17 cellular contexts compared by ENCODE assay signal in genomic region chrX:109440475-109440874, GRCh38. TPM values are rescaled to one million over a fixed set of nuclear protein-coding genes. Genes with fewer than 3 reads are reported as not detected.
DNase-seq lines count a peak whose midpoint lies in the region; ATAC-seq and TF ChIP-seq lines count a peak whose summit lies in the region.
"Had no signal": no experiment of that assay in that cellular context is flagged by ENCODE, and none has a peak within 500 bp of the region (broad histone marks: within the 10 kb centered on the region; RNA-seq: fewer than 3 reads in every experiment).

No MANE protein-coding gene starts in this region.

- no peaks in the 10 kb centered on the region for H3K4me1 ChIP-seq in esophagus muscularis mucosa
- H3K4me1 ChIP-seq: Caco-2, transverse colon had no signal

- no peak for TF ChIP-seq EP300 in esophagus muscularis mucosa (IDR thresholded peaks at IDR 0.05)

- CTCF ChIA-PET in activated CD4-positive, alpha-beta T cell treated with anti-CD3 and anti-CD28 coated beads for 36 hours (lab: Charles Lee), result no interaction called here

- H3K36me3 Mint-ChIP-seq in activated CD4-positive, alpha-beta T cell treated with anti-CD3 and anti-CD28 coated beads for 36 hours (ENCODE audit: low read depth), result no peaks in the 10 kb centered on the region
- no peaks in the 10 kb centered on the region for H3K36me3 Mint-ChIP-seq in activated CD4-positive, alpha-beta T cell treated with anti-CD3 and anti-CD28 coated beads, Interleukin-2, amount 10 ng/mL, durations not matched to agents 24 days and 14 days (ENCODE audit: low read depth)
- H3K36me3 Mint-ChIP-seq: activated CD8-positive, alpha-beta memory T cell treated with anti-CD3 and anti-CD28 coated beads, Interleukin-2, amount 10 ng/mL, durations not matched to agents 7 days and 5 days had no signal

- no peak overlapping the region for H3K4me3 Mint-ChIP-seq in activated CD4-positive, alpha-beta T cell treated with anti-CD3 and anti-CD28 coated beads for 36 hours
- no peak overlapping the region for H3K4me3 Mint-ChIP-seq in activated CD4-positive, alpha-beta T cell treated with anti-CD3 and anti-CD28 coated beads, Interleukin-2, amount 10 ng/mL, durations not matched to agents 24 days and 14 days
- H3K4me3 Mint-ChIP-seq: activated CD8-positive, alpha-beta memory T cell treated with anti-CD3 and anti-CD28 coated beads, Interleukin-2, amount 10 ng/mL, durations not matched to agents 7 days and 5 days; T-helper 1 cell treated with Interleukin-12 subunit alpha and Interleukin-12 subunit beta and Interleukin-4 antibody, amounts not matched to agents 30 μg/mL and 1 μg/mL, for 36 hours had no signal

- peaks cover 3% of the 10 kb centered on the region for H3K27me3 Mint-ChIP-seq in activated CD4-positive, alpha-beta T cell treated with anti-CD3 and anti-CD28 coated beads for 36 hours
- no peaks in the 10 kb centered on the region for H3K27me3 Mint-ChIP-seq in activated CD4-positive, alpha-beta T cell treated with anti-CD3 and anti-CD28 coated beads, Interleukin-2, amount 10 ng/mL, durations not matched to agents 24 days and 14 days
- H3K27me3 Mint-ChIP-seq: activated CD8-positive, alpha-beta memory T cell treated with anti-CD3 and anti-CD28 coated beads, Interleukin-2, amount 10 ng/mL, durations not matched to agents 7 days and 5 days had no signal

- no peaks in the 10 kb centered on the region for H3K36me3 ChIP-seq in esophagus muscularis mucosa
- H3K36me3 ChIP-seq: transverse colon had no signal

- TF ChIP-seq POLR2A in esophagus muscularis mucosa (IDR thresholded peaks at IDR 0.05; ENCODE audit: low read depth), result no peak

- intact Hi-C loops in activated CD4-positive, alpha-beta T cell treated with anti-CD3 and anti-CD28 coated beads for 36 hours (cut with DNase I, micrococcal nuclease), result no loop called here
- intact Hi-C loops in activated CD4-positive, alpha-beta T cell treated with anti-CD3 and anti-CD28 coated beads, Interleukin-2, amount 10 ng/mL, durations not matched to agents 24 days and 14 days (cut with micrococcal nuclease), result no loop called here
- intact Hi-C loops in esophagus muscularis mucosa (cut with DNase I), result no loop called here

- TF ChIP-seq CTCF in HL-60 (IDR thresholded peaks at IDR 0.05; ENCODE audit: insufficient read depth, low read length), result no peak
- no peak for TF ChIP-seq CTCF in fibroblast of the aortic adventitia (IDR thresholded peaks at IDR 0.05; ENCODE audit: insufficient read depth, low read length)
- no peak for TF ChIP-seq CTCF in esophagus muscularis mucosa (IDR thresholded peaks at IDR 0.05)

- no peak for DNase-seq in activated CD4-positive, alpha-beta T cell treated with anti-CD3 and anti-CD28 coated beads for 36 hours
- DNase-seq in activated CD4-positive, alpha-beta T cell treated with anti-CD3 and anti-CD28 coated beads, Interleukin-2, amount 10 ng/mL, durations not matched to agents 24 days and 14 days, result no peak
- peak; percentile 28 to 58 for DNase-seq in HL-60 (ENCODE audit: low read depth in 1 of 2, low spot score in 1 of 2)
- peak; percentile 6 for DNase-seq in fibroblast of the aortic adventitia (ENCODE audit: low read depth)
- DNase-seq in esophagus muscularis mucosa (ENCODE audit: extremely low spot score), result no peak
- no peak for DNase-seq in activated naive CD4-positive, alpha-beta T cell treated with anti-CD3 and anti-CD28 coated beads, Interleukin-2, amount 50 U/mL, for 16 hours
- DNase-seq: activated CD8-positive, alpha-beta memory T cell treated with anti-CD3 and anti-CD28 coated beads, Interleukin-2, amount 10 ng/mL, durations not matched to agents 7 days and 5 days; Caco-2; mucosa of descending colon; NCI-H1092; NCI-H526 treated with DMSO at 0.1 percent for 48 hours; transverse colon had no signal

- H3K27ac Mint-ChIP-seq in activated CD4-positive, alpha-beta T cell treated with anti-CD3 and anti-CD28 coated beads for 36 hours, result no peak overlapping the region
- no peak overlapping the region for H3K27ac Mint-ChIP-seq in activated CD4-positive, alpha-beta T cell treated with anti-CD3 and anti-CD28 coated beads, Interleukin-2, amount 10 ng/mL, durations not matched to agents 24 days and 14 days
- H3K27ac Mint-ChIP-seq: activated CD8-positive, alpha-beta memory T cell treated with anti-CD3 and anti-CD28 coated beads, Interleukin-2, amount 10 ng/mL, durations not matched to agents 7 days and 5 days; T-helper 1 cell treated with Interleukin-12 subunit alpha and Interleukin-12 subunit beta and Interleukin-4 antibody, amounts not matched to agents 30 μg/mL and 1 μg/mL, for 36 hours had no signal

- H3K4me3 ChIP-seq in HL-60 (replicated peaks; ENCODE audit: insufficient read depth, low read length) (no peak overlapping the region), fibroblast of the aortic adventitia (ENCODE audit: low read depth, low read length) (no peak overlapping the region), esophagus muscularis mucosa (no peak overlapping the region)
- H3K4me3 ChIP-seq: mucosa of descending colon, transverse colon had no signal

- H3K27ac ChIP-seq in HL-60 (replicated peaks), result peak overlapping the region; percentile 63
- no peak overlapping the region for H3K27ac ChIP-seq in esophagus muscularis mucosa (replicated peaks in 1 of 4)
- H3K27ac ChIP-seq: 22Rv1, transverse colon had no signal

- peak; percentile 76 for ATAC-seq in activated CD4-positive, alpha-beta T cell treated with anti-CD3 and anti-CD28 coated beads for 36 hours
- ATAC-seq in HG02642 (IDR thresholded peaks at IDR 0.05; ENCODE audit: poor library complexity, unreplicated experiment), result peak; percentile 79
- ATAC-seq in HG03571 (IDR thresholded peaks at IDR 0.05; ENCODE audit: unreplicated experiment), result no peak
- ATAC-seq: activated CD8-positive, alpha-beta memory T cell treated with anti-CD3 and anti-CD28 coated beads, Interleukin-2, amount 10 ng/mL, durations not matched to agents 7 days and 5 days; mucosa of descending colon had no signal

- no peaks in the 10 kb centered on the region for H3K9me3 Mint-ChIP-seq in activated CD4-positive, alpha-beta T cell treated with anti-CD3 and anti-CD28 coated beads for 36 hours (ENCODE audit: low read depth)
- H3K9me3 Mint-ChIP-seq in activated CD4-positive, alpha-beta T cell treated with anti-CD3 and anti-CD28 coated beads, Interleukin-2, amount 10 ng/mL, durations not matched to agents 24 days and 14 days, result peaks cover 4% of the 10 kb centered on the region
- H3K9me3 Mint-ChIP-seq: T-helper 1 cell treated with Interleukin-12 subunit alpha and Interleukin-12 subunit beta and Interleukin-4 antibody, amounts not matched to agents 30 μg/mL and 1 μg/mL, for 36 hours had no signal

- no peaks in the 10 kb centered on the region for H3K4me1 Mint-ChIP-seq in activated CD4-positive, alpha-beta T cell treated with anti-CD3 and anti-CD28 coated beads for 36 hours
- H3K4me1 Mint-ChIP-seq in activated CD4-positive, alpha-beta T cell treated with anti-CD3 and anti-CD28 coated beads, Interleukin-2, amount 10 ng/mL, durations not matched to agents 24 days and 14 days, result no peaks in the 10 kb centered on the region
- H3K4me1 Mint-ChIP-seq: activated CD8-positive, alpha-beta memory T cell treated with anti-CD3 and anti-CD28 coated beads, Interleukin-2, amount 10 ng/mL, durations not matched to agents 7 days and 5 days had no signal

- POLR2A ChIA-PET in activated CD4-positive, alpha-beta T cell treated with anti-CD3 and anti-CD28 coated beads for 36 hours (lab: Charles Lee), result no interaction called here

- H3K9me3 ChIP-seq in esophagus muscularis mucosa, result no peaks in the 10 kb centered on the region
- H3K9me3 ChIP-seq: Caco-2, mucosa of descending colon, transverse colon had no signal

- H3K27me3 ChIP-seq in HL-60 (ENCODE audit: insufficient read depth, poor library complexity, severe bottlenecking) (no peaks in the 10 kb centered on the region), esophagus muscularis mucosa (peaks cover 0 to 2% (median 0%) of the 10 kb centered on the region in 4 donors)
- H3K27me3 ChIP-seq: transverse colon had no signal

RNA-seq across cellular contexts. Expression of gene GUCY2F, which starts 41.4 kb away (rescaled TPM):
- total RNA-seq in activated CD4-positive, alpha-beta T cell treated with anti-CD3 and anti-CD28 coated beads for 36 hours, result not detected
- not detected in 2 replicates for total RNA-seq in activated CD4-positive, alpha-beta T cell treated with anti-CD3 and anti-CD28 coated beads, Interleukin-2, amount 10 ng/mL, durations not matched to agents 24 days and 14 days
- total RNA-seq in fibroblast of the aortic adventitia (ENCODE audit: low replicate concordance), result under 0.01 TPM in 1 of 2 replicates, not detected in the other
- not detected for total RNA-seq in esophagus muscularis mucosa
- total RNA-seq: activated CD8-positive, alpha-beta memory T cell treated with anti-CD3 and anti-CD28 coated beads, Interleukin-2, amount 10 ng/mL, durations not matched to agents 7 days and 5 days; Caco-2; endothelial cell of umbilical vein; mucosa of descending colon; transverse colon had no signal

Comparison
In these comparisons a context has a peak if more than half of its experiments do, and no peak if none do; other contexts are left out.
1. DNase-seq: peak in HL-60 (2 of 2) and fibroblast of the aortic adventitia (single experiment); none in activated CD4-positive, alpha-beta T cell treated with anti-CD3 and anti-CD28 coated beads for 36 hours (single experiment), activated CD4-positive, alpha-beta T cell treated with anti-CD3 and anti-CD28 coated beads, Interleukin-2, amount 10 ng/mL, durations not matched to agents 24 days and 14 days (single experiment), esophagus muscularis mucosa (single experiment) and activated naive CD4-positive, alpha-beta T cell treated with anti-CD3 and anti-CD28 coated beads, Interleukin-2, amount 50 U/mL, for 16 hours (single experiment).